Comparison of ENCODE assay signal across 22 cellular contexts in genomic region chr10:92434385-92434784, GRCh38.
"Had no signal": no experiment of that assay in that cellular context is flagged by ENCODE, and none has a peak within 500 bp of the region (broad histone marks: within the 10 kb centered on the region; RNA-seq: fewer than 3 reads in every experiment).

No MANE protein-coding gene starts in this region.

- DNase-seq: natural killer cell; occipital lobe; spleen; stimulated activated CD4-positive, alpha-beta T cell treated with anti-CD3 and anti-CD28 coated beads, Interleukin-12 subunit alpha, Interleukin-12 subunit beta, amount 100 ng/mL, for 4 hours; stimulated activated CD4-positive, alpha-beta T cell treated with anti-CD3 and anti-CD28 coated beads, Interleukin-1b, Interleukin-23, amount 100 ng/mL, for 48 hours; stimulated activated naive CD4-positive, alpha-beta T cell treated with Interleukin-2 at 50 U/mL for 16 hours; stomach; thyroid gland; upper lobe of left lung had no signal

- H3K36me3 ChIP-seq: neural progenitor cell, pancreas, prostate gland, right atrium auricular region, spleen, stomach, thoracic aorta, thyroid gland, tibial nerve, upper lobe of left lung, vagina had no signal

- H3K4me3 ChIP-seq: neural progenitor cell, pancreas, prostate gland, right atrium auricular region, skin epidermis, smooth muscle cell, spleen, stomach, thoracic aorta, thyroid gland, tibial nerve, upper lobe of left lung, vagina had no signal

- H3K27ac Mint-ChIP-seq: natural killer cell; nephron; neural progenitor cell; stimulated activated effector memory CD8-positive, alpha-beta T cell treated with anti-CD3 and anti-CD28 coated beads, Interleukin-12 subunit alpha, Interleukin-12 subunit beta, amount 100 ng/mL, for 72 hours; stimulated activated naive B cell treated with anti-CD40 and anti-IgM and Interleukin-4, amounts not matched to agents 10 μg/mL and 1 μg/mL and 100 μg/mL, for 72 hours; stimulated activated naive CD8-positive, alpha-beta T cell treated with anti-CD3 and anti-CD28 coated beads, Interleukin-15, Interleukin-2, amounts not matched to agents 100 ng/mL and 50 ng/mL, for 24 hours had no signal

- H3K4me3 Mint-ChIP-seq: natural killer cell; nephron; neural progenitor cell; stimulated activated effector memory CD8-positive, alpha-beta T cell treated with anti-CD3 and anti-CD28 coated beads, Interleukin-12 subunit alpha, Interleukin-12 subunit beta, amount 100 ng/mL, for 72 hours; stimulated activated naive B cell treated with anti-CD40 and anti-IgM and Interleukin-4, amounts not matched to agents 10 μg/mL and 1 μg/mL and 100 μg/mL, for 72 hours; stimulated activated naive CD8-positive, alpha-beta T cell treated with anti-CD3 and anti-CD28 coated beads, Interleukin-15, Interleukin-2, amounts not matched to agents 100 ng/mL and 50 ng/mL, for 24 hours had no signal

- H3K4me1 ChIP-seq: neural progenitor cell, pancreas, prostate gland, spleen, stomach, thyroid gland, tibial nerve, upper lobe of left lung, vagina had no signal

- H3K9me3 Mint-ChIP-seq: natural killer cell; nephron; neural progenitor cell; stimulated activated effector memory CD8-positive, alpha-beta T cell treated with anti-CD3 and anti-CD28 coated beads, Interleukin-12 subunit alpha, Interleukin-12 subunit beta, amount 100 ng/mL, for 72 hours; stimulated activated naive B cell treated with anti-CD40 and anti-IgM and Interleukin-4, amounts not matched to agents 10 μg/mL and 1 μg/mL and 100 μg/mL, for 72 hours; stimulated activated naive CD8-positive, alpha-beta T cell treated with anti-CD3 and anti-CD28 coated beads, Interleukin-15, Interleukin-2, amounts not matched to agents 100 ng/mL and 50 ng/mL, for 24 hours had no signal

- H2AFZ ChIP-seq: neural progenitor cell had no signal

- H3K4me1 Mint-ChIP-seq: natural killer cell; nephron; neural progenitor cell; stimulated activated effector memory CD8-positive, alpha-beta T cell treated with anti-CD3 and anti-CD28 coated beads, Interleukin-12 subunit alpha, Interleukin-12 subunit beta, amount 100 ng/mL, for 72 hours had no signal

- H3K9me3 ChIP-seq: pancreas, prostate gland, right atrium auricular region, spleen, stomach, thoracic aorta, thyroid gland, tibial nerve, upper lobe of left lung, vagina had no signal

- H3K27me3 ChIP-seq: neural progenitor cell, pancreas, right atrium auricular region, spleen, stomach, thyroid gland, tibial nerve, upper lobe of left lung, vagina had no signal

- H3K4me2 ChIP-seq: neural progenitor cell, smooth muscle cell had no signal

- H3K36me3 Mint-ChIP-seq: natural killer cell; neural progenitor cell; stimulated activated effector memory CD8-positive, alpha-beta T cell treated with anti-CD3 and anti-CD28 coated beads, Interleukin-12 subunit alpha, Interleukin-12 subunit beta, amount 100 ng/mL, for 72 hours; stimulated activated naive B cell treated with anti-CD40 and anti-IgM and Interleukin-4, amounts not matched to agents 10 μg/mL and 1 μg/mL and 100 μg/mL, for 72 hours had no signal

- H3K27me3 Mint-ChIP-seq: stimulated activated naive B cell treated with anti-CD40 and anti-IgM and Interleukin-4, amounts not matched to agents 10 μg/mL and 1 μg/mL and 100 μg/mL, for 72 hours; stimulated activated naive CD8-positive, alpha-beta T cell treated with anti-CD3 and anti-CD28 coated beads, Interleukin-15, Interleukin-2, amounts not matched to agents 100 ng/mL and 50 ng/mL, for 24 hours had no signal

- H3K27ac ChIP-seq: neural progenitor cell, pancreas, prostate gland, right atrium auricular region, skin epidermis, spleen, stomach, thoracic aorta, thyroid gland, tibial nerve, upper lobe of left lung, vagina had no signal
